In the genomic region with DNA sequence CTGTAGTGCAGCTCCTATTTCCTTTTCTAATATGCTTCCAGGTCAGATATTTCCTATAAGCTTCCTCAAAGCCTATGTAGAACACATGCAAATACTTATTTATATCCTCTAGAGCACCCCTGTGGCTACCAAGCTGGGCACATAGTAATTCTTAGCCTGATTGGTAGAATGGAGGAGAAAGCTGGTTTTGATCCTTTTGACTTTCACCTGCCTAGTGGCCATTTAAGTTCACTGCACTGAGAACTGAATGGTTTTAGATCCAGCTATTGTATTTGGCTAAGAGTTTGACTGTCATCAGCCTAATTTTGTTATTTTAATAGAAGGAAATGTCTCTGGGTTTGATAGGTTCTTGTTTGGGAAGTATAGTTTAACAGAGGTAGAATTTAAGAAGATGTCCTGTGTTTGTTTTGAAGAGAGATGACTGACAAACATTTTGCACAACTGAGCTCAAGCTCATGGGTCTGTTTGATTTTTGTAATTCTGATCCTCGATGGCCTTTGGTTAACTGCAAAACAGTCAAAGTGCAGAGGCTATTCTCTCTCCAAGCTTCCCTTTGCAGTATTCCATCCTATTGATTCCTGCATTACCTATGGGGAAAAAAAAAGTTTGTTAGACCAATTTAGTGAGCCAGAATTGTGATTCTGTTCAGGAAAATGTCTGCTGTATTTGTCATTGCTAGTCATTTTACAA, we compare ENCODE assay signal across 8 cellular contexts.
DNase-seq lines count a peak whose midpoint lies in the region; ATAC-seq and TF ChIP-seq lines count a peak whose summit lies in the region.
"Had no signal": no experiment of that assay in that cellular context is flagged by ENCODE, and none has a peak within 500 bp of the region (broad histone marks: within the 10 kb centered on the region; RNA-seq: fewer than 3 reads in every experiment).

No MANE protein-coding gene starts in this region.

- H3K4me1 ChIP-seq in adrenal gland (replicated peaks in 1 of 2), result peaks cover 0 to 29% of the 10 kb centered on the region in 2 donors

- TF ChIP-seq CTCF in adrenal gland (IDR thresholded peaks at IDR 0.05) (peak in 4 of 6 experiments; percentile 7 to 33 (median 16)), neural cell (IDR thresholded peaks at IDR 0.05; ENCODE audit: poor library complexity, severe bottlenecking) (peak; percentile 17)

- H2AFZ ChIP-seq in neural cell (ENCODE audit: low read depth, low read length), result no peak overlapping the region

- no peak overlapping the region for H3K4me2 ChIP-seq in neural cell (ENCODE audit: low read length)

- intact Hi-C loops in adrenal gland (cut with DNase I), result loop anchor here in 1 of 2 donors (10.0 kb wide), 1 partner anchor 342 kb away; no protein-coding TSS in a partner anchor

- H3K79me2 ChIP-seq in neural cell (replicated peaks; ENCODE audit: insufficient read depth, low read length), result no peaks in the 10 kb centered on the region

- H3K4me3 ChIP-seq in adrenal gland (no peak overlapping the region), neural cell (ENCODE audit: low read length) (no peak overlapping the region)

- no peaks in the 10 kb centered on the region for H3F3A ChIP-seq in neural cell (ENCODE audit: insufficient read depth, low read length, poor library complexity, severe bottlenecking)

- 33 to 70% (median 58%) methylated on average over 1 of the region's 1 CpG for WGBS in adrenal gland, 4 donors

- TF ChIP-seq POLR2A in adrenal gland (IDR thresholded peaks at IDR 0.05), result no peak

- no peak for DNase-seq in adrenal gland
- no peak for DNase-seq in globus pallidus (ENCODE audit: low spot score)
- no peak for DNase-seq in inferior parietal cortex (ENCODE audit: extremely low spot score)
- DNase-seq: activated naive CD8-positive, alpha-beta T cell treated with anti-CD3 and anti-CD28 coated beads, Interleukin-2, amount 50 U/mL, for 24 hours had no signal

- no peaks in the 10 kb centered on the region for H3K9me3 ChIP-seq in adrenal gland (replicated peaks in 1 of 3)
- H3K9me3 ChIP-seq in neural cell (ENCODE audit: low read length), result no peaks in the 10 kb centered on the region

- H3K36me3 ChIP-seq in adrenal gland (replicated peaks in 1 of 2) (no peaks in the 10 kb centered on the region), neural cell (ENCODE audit: insufficient read depth, low read length) (no peaks in the 10 kb centered on the region)

- ATAC-seq in GM18519 (IDR thresholded peaks at IDR 0.05; ENCODE audit: low FRiP score, unreplicated experiment), result peak; percentile 65
- ATAC-seq in HG03159 (IDR thresholded peaks at IDR 0.05; ENCODE audit: unreplicated experiment), result peak; percentile 53
- no peak for ATAC-seq in activated CD4-positive, CD25-positive, alpha-beta regulatory T cell treated with anti-CD3 and anti-CD28 coated beads, Interleukin-2, amount 50 U/mL, for 24 hours
- ATAC-seq: activated naive CD8-positive, alpha-beta T cell treated with anti-CD3 and anti-CD28 coated beads, Interleukin-2, amount 50 U/mL, for 24 hours had no signal

- no peak for TF ChIP-seq RAD21 in neural cell (conservative IDR thresholded peaks at IDR 0.05)

- no peak overlapping the region for H3K27ac ChIP-seq in adrenal gland
- no peak overlapping the region for H3K27ac ChIP-seq in neural cell (ENCODE audit: low read length)

- H3K9ac ChIP-seq in neural cell (ENCODE audit: low read length), result no peak overlapping the region

- H3K9me2 ChIP-seq in neural cell (ENCODE audit: insufficient read depth, low read length), result no peaks in the 10 kb centered on the region

- no peaks in the 10 kb centered on the region for H3K27me3 ChIP-seq in adrenal gland
- no peaks in the 10 kb centered on the region for H3K27me3 ChIP-seq in neural cell (ENCODE audit: insufficient read depth, low read depth, low read length)

- no peaks in the 10 kb centered on the region for H4K20me1 ChIP-seq in neural cell (ENCODE audit: insufficient read depth)

- no peak for TF ChIP-seq EP300 in neural cell (conservative IDR thresholded peaks at IDR 0.05; ENCODE audit: poor library complexity, severe bottlenecking)

TF ChIP-seq in neural cell, 6 proteins besides CTCF, POLR2A, EP300 and RAD21:
- no peak for TF ChIP-seq TAF1 (IDR thresholded peaks at IDR 0.05; ENCODE audit: low read depth)
- TF ChIP-seq, protein P1, sequence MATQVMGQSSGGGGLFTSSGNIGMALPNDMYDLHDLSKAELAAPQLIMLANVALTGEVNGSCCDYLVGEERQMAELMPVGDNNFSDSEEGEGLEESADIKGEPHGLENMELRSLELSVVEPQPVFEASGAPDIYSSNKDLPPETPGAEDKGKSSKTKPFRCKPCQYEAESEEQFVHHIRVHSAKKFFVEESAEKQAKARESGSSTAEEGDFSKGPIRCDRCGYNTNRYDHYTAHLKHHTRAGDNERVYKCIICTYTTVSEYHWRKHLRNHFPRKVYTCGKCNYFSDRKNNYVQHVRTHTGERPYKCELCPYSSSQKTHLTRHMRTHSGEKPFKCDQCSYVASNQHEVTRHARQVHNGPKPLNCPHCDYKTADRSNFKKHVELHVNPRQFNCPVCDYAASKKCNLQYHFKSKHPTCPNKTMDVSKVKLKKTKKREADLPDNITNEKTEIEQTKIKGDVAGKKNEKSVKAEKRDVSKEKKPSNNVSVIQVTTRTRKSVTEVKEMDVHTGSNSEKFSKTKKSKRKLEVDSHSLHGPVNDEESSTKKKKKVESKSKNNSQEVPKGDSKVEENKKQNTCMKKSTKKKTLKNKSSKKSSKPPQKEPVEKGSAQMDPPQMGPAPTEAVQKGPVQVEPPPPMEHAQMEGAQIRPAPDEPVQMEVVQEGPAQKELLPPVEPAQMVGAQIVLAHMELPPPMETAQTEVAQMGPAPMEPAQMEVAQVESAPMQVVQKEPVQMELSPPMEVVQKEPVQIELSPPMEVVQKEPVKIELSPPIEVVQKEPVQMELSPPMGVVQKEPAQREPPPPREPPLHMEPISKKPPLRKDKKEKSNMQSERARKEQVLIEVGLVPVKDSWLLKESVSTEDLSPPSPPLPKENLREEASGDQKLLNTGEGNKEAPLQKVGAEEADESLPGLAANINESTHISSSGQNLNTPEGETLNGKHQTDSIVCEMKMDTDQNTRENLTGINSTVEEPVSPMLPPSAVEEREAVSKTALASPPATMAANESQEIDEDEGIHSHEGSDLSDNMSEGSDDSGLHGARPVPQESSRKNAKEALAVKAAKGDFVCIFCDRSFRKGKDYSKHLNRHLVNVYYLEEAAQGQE (IDR thresholded peaks at IDR 0.05; ENCODE audit: borderline replicate concordance), result no peak

Comparison
In these comparisons a context has a peak if more than half of its experiments do, and no peak if none do; other contexts are left out.
1. ATAC-seq: peak in GM18519 (single experiment) and HG03159 (single experiment); none in activated CD4-positive, CD25-positive, alpha-beta regulatory T cell treated with anti-CD3 and anti-CD28 coated beads, Interleukin-2, amount 50 U/mL, for 24 hours (0 of 2).